12 cellular contexts compared by ENCODE assay signal in the genomic region with DNA sequence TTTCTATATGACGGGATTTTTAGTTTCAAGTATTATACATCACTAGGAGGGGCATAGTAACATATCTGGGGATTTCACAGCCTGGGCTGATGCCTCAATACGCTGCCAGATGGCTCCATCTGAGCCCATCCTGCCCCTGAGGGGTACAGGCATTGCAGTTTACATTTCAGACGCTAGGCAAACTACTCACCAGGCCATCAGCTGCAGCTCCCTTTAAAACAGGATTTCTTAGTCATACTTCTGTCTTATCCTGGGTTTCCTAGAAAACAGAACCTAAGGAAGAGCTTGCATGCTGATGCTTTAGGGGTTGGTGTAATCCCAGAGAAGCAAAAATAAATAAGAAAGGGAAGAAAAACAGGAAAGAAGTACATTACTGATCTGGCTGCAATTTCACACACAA.
A peak's percentile ranks its signal among the peaks of the same experiment; 100 is the strongest.
DNase-seq lines count a peak whose midpoint lies in the region; ATAC-seq, FAIRE-seq and TF ChIP-seq lines count a peak whose summit lies in the region.
"Had no signal": no experiment of that assay in that cellular context is flagged by ENCODE, and none has a peak within 500 bp of the region (broad histone marks: within the 10 kb centered on the region; RNA-seq: fewer than 3 reads in every experiment).

No MANE protein-coding gene starts in this region.

- intact Hi-C loops in HepG2 (cut with micrococcal nuclease; ENCODE audit: unreplicated experiment) (no loop called here), right lobe of liver (cut with DNase I) (no loop called here), OCI-LY7 (cut with micrococcal nuclease; ENCODE audit: unreplicated experiment) (no loop called here)

- ATAC-seq in HepG2 (peak; percentile 56; the same call in 2 of the 3 replicates), right lobe of liver (no peak), WTC11 (peak; percentile 93), foreskin keratinocyte (peak; percentile 93)

- H3K4me1 ChIP-seq in HepG2 (ENCODE audit: insufficient read depth, low read length) (no peaks in the 10 kb centered on the region), right lobe of liver (no peaks in the 10 kb centered on the region), foreskin keratinocyte (no peaks in the 10 kb centered on the region), OCI-LY7 (ENCODE audit: insufficient read depth, low read length, poor library complexity, severe bottlenecking) (no peaks in the 10 kb centered on the region)

- no peaks in the 10 kb centered on the region for H3K9me2 ChIP-seq in OCI-LY7 (ENCODE audit: insufficient read depth, low read length)

- no peak overlapping the region for H3K27ac ChIP-seq in HepG2 (ENCODE audit: extremely low read length, insufficient read depth, low read length)
- no peak overlapping the region for H3K27ac ChIP-seq in right lobe of liver
- H3K27ac ChIP-seq in foreskin keratinocyte = no peak overlapping the region
- no peak overlapping the region for H3K27ac ChIP-seq in OCI-LY7 (ENCODE audit: low read depth, low read length, poor library complexity, severe bottlenecking)

- H3K79me2 ChIP-seq in HepG2 (ENCODE audit: insufficient read depth, low read length) (no peaks in the 10 kb centered on the region), OCI-LY7 (ENCODE audit: insufficient read depth, low read depth, low read length) (no peaks in the 10 kb centered on the region)

- H3K4me3 Mint-ChIP-seq in WTC11 = no peak overlapping the region
- H3K4me3 Mint-ChIP-seq: mesothelial cell of epicardium had no signal

- no peaks in the 10 kb centered on the region for H3K36me3 ChIP-seq in HepG2 (replicated peaks in 1 of 2; ENCODE audit: control insufficient read depth in 1 of 2, insufficient read depth in 2 of 2, low read length in 2 of 2)
- no peaks in the 10 kb centered on the region for H3K36me3 ChIP-seq in right lobe of liver
- H3K36me3 ChIP-seq in OCI-LY7 (ENCODE audit: insufficient read depth, low read length) = no peaks in the 10 kb centered on the region

- H3K9me3 Mint-ChIP-seq in WTC11 = no peaks in the 10 kb centered on the region

- H2AFZ ChIP-seq in HepG2 (ENCODE audit: low read length) (no peak overlapping the region), OCI-LY7 (ENCODE audit: low read length) (no peak overlapping the region)

- H3K27ac Mint-ChIP-seq in WTC11 = no peak overlapping the region
- H3K27ac Mint-ChIP-seq: mesothelial cell of epicardium had no signal

- H3K9me3 ChIP-seq in HepG2 (ENCODE audit: low read length) = no peaks in the 10 kb centered on the region
- H3K9me3 ChIP-seq in right lobe of liver = no peaks in the 10 kb centered on the region
- H3K9me3 ChIP-seq in OCI-LY7 (ENCODE audit: low read length) = no peaks in the 10 kb centered on the region

- TF ChIP-seq EP300 in HepG2 (IDR thresholded peaks at IDR 0.05; ENCODE audit: low read depth in 2 of 2, low read length in 2 of 2) (no peak), HepG2 (CRISPR knock-in tag; IDR thresholded peaks at IDR 0.05; ENCODE audit: borderline replicate concordance) (no peak)

- POLR2A ChIA-PET in HepG2 (lab: Yijun Ruan, JAX) (no interaction called here), WTC11 (lab: Charles Lee) (no interaction called here), OCI-LY7 (lab: Charles Lee) (interaction anchor here (0.7 kb wide), 1 partner anchor 520 kb away, joined by 3 read pairs; no protein-coding TSS in a partner anchor)

- no peak for TF ChIP-seq RAD21 in HepG2 (CRISPR knock-in tag; IDR thresholded peaks at IDR 0.05)

- DNase-seq in HepG2 (ENCODE audit: low spot score) = no peak
- no peak for DNase-seq in right lobe of liver
- DNase-seq in WTC11 (ENCODE audit: low spot score) = peak; percentile 23
- peak; percentile 59 to 82 for DNase-seq in foreskin keratinocyte
- DNase-seq in OCI-LY7 (ENCODE audit: low spot score) = no peak
- no peak for DNase-seq in activated effector memory CD4-positive, alpha-beta T cell treated with anti-CD3 and anti-CD28 coated beads, Interleukin-2, amount 50 U/mL, for 16 hours
- no peak for DNase-seq in Ammon's horn (ENCODE audit: low spot score)
- DNase-seq in NCI-H2196 (lab: John Stamatoyannopoulos, UW; ENCODE audit: unreplicated experiment) = no peak
- DNase-seq: activated naive CD4-positive, alpha-beta T cell treated with anti-CD3 and anti-CD28 coated beads, Interleukin-2, amount 50 U/mL, for 16 hours; cortex of kidney had no signal

- H3K36me3 Mint-ChIP-seq in WTC11 = no peaks in the 10 kb centered on the region
- H3K36me3 Mint-ChIP-seq: mesothelial cell of epicardium had no signal

- H3K4me2 ChIP-seq in HepG2 (ENCODE audit: low read depth, low read length) (no peak overlapping the region), OCI-LY7 (ENCODE audit: low read length) (no peak overlapping the region)

- BruUV-seq in HepG2 (replicated peaks; lab: Mats Ljungman, UMichigan) = no TSS peak
- BruUV-seq in OCI-LY7 (replicated peaks; lab: Mats Ljungman, UMichigan) = no TSS peak

- CTCF ChIA-PET in HepG2 (lab: Yijun Ruan, JAX; ENCODE audit: low intra/inter-chr PET ratio, low total read pairs) (no interaction called here), WTC11 (lab: Charles Lee) (interaction anchor here (0.7 to 1.7 kb wide), 6 partner anchors 14 to 410 kb away, joined by 3 to 6 read pairs (median 4); partner anchors contain the start of gene PIK3R1), OCI-LY7 (lab: Charles Lee; ENCODE audit: unreplicated experiment) (no interaction called here)

- peaks cover 39% of the 10 kb centered on the region for H3K4me1 Mint-ChIP-seq in WTC11
- H3K4me1 Mint-ChIP-seq: mesothelial cell of epicardium had no signal

- no peak overlapping the region for H3K9ac ChIP-seq in HepG2 (ENCODE audit: insufficient read depth, low read depth, low read length)

- H3K27me3 Mint-ChIP-seq in WTC11 (ENCODE audit: low read depth) = no peaks in the 10 kb centered on the region

- H4K20me1 ChIP-seq in HepG2 (ENCODE audit: insufficient read depth, low read length) (no peaks in the 10 kb centered on the region), OCI-LY7 (ENCODE audit: insufficient read depth, low read length) (no peaks in the 10 kb centered on the region)

- H3K27me3 ChIP-seq in HepG2 (ENCODE audit: control insufficient read depth in 1 of 2, insufficient read depth in 2 of 2, low read length in 2 of 2) (no peaks in the 10 kb centered on the region), right lobe of liver (no peaks in the 10 kb centered on the region), foreskin keratinocyte (no peaks in the 10 kb centered on the region)

- no peak for TF ChIP-seq CTCF in HepG2 (CRISPR knock-in tag; IDR thresholded peaks at IDR 0.05)
- TF ChIP-seq CTCF in right lobe of liver (IDR thresholded peaks at IDR 0.05) = no peak
- TF ChIP-seq CTCF in WTC11 (IDR thresholded peaks at IDR 0.05) = no peak
- TF ChIP-seq CTCF in foreskin keratinocyte (conservative IDR thresholded peaks at IDR 0.05) = peak; percentile 75
- TF ChIP-seq CTCF in OCI-LY7 (conservative IDR thresholded peaks at IDR 0.05; ENCODE audit: low read length) = no peak

- TF ChIP-seq POLR2A in HepG2 (IDR thresholded peaks at IDR 0.05; ENCODE audit: insufficient read depth in 1 of 2, low read depth in 2 of 2, low read length in 2 of 2) (no peak), right lobe of liver (IDR thresholded peaks at IDR 0.05) (no peak)

- H3K4me3 ChIP-seq in HepG2 (replicated peaks in 1 of 3; ENCODE audit: insufficient read depth in 1 of 3, low read depth in 2 of 3, low read length in 3 of 3) (no peak overlapping the region), right lobe of liver (no peak overlapping the region), OCI-LY7 (ENCODE audit: low read depth, low read length, poor library complexity, severe bottlenecking) (no peak overlapping the region)

- WGBS in HepG2 (ENCODE audit: low lambda C conversion rate) = 33% methylated on average over 3 of the region's 3 CpGs
- WGBS in right lobe of liver (ENCODE audit: insufficient coverage, low coverage, low lambda C conversion rate, missing lambda C conversion rate) = 71% methylated on average over 2 of the region's 3 CpGs

- FAIRE-seq in HepG2 (lab: Jason Lieb, UNC) = no peak
- FAIRE-seq: A204.1 had no signal

- in situ Hi-C loops in HepG2 (cut with HindIII; ENCODE audit: extremely low pct_ligation_motif_present, low pct_unique_long_range_greater_than_20kb) = no loop called here

TF ChIP-seq in HepG2, 621 proteins besides CTCF, POLR2A, EP300 and RAD21 (continues in another document):
- TF ChIP-seq SMAD3 (CRISPR knock-in tag; IDR thresholded peaks at IDR 0.05) = no peak
- no peak for TF ChIP-seq ZNF589 (CRISPR knock-in tag; conservative IDR thresholded peaks at IDR 0.05)
- no peak for TF ChIP-seq RFXAP (CRISPR knock-in tag; IDR thresholded peaks at IDR 0.05; ENCODE audit: borderline replicate concordance)
- no peak for TF ChIP-seq PLRG1 (conservative IDR thresholded peaks at IDR 0.05)
- TF ChIP-seq U2AF2 (IDR thresholded peaks at IDR 0.05; ENCODE audit: low read depth, low read length) = no peak
- no peak for TF ChIP-seq HDAC2 (CRISPR knock-in tag; IDR thresholded peaks at IDR 0.05)

TF ChIP-seq in WTC11, 78 proteins besides CTCF, POLR2A, EP300 and RAD21:
- TF ChIP-seq PRRX2 (CRISPR knock-in tag; IDR thresholded peaks at IDR 0.05) = no peak
- TF ChIP-seq KAT7 (CRISPR knock-in tag; IDR thresholded peaks at IDR 0.05; ENCODE audit: borderline replicate concordance) = no peak
- TF ChIP-seq ETV6 (CRISPR knock-in tag; IDR thresholded peaks at IDR 0.05) = no peak
TF ChIP-seq in WTC11: peak in this region for 0.

Comparison
In these comparisons a context has a peak if more than half of its experiments do, and no peak if none do; other contexts are left out.
1. ATAC-seq: peak in HepG2 (single experiment), WTC11 (single experiment) and foreskin keratinocyte (single experiment); none in right lobe of liver (0 of 4).
2. DNase-seq: peak in WTC11 (single experiment) and foreskin keratinocyte (2 of 2); none in HepG2 (single experiment), right lobe of liver (0 of 3), OCI-LY7 (single experiment), activated effector memory CD4-positive, alpha-beta T cell treated with anti-CD3 and anti-CD28 coated beads, Interleukin-2, amount 50 U/mL, for 16 hours (single experiment), Ammon's horn (single experiment) and NCI-H2196 (single experiment).